8 cellular contexts compared by ENCODE assay signal in the genomic region with DNA sequence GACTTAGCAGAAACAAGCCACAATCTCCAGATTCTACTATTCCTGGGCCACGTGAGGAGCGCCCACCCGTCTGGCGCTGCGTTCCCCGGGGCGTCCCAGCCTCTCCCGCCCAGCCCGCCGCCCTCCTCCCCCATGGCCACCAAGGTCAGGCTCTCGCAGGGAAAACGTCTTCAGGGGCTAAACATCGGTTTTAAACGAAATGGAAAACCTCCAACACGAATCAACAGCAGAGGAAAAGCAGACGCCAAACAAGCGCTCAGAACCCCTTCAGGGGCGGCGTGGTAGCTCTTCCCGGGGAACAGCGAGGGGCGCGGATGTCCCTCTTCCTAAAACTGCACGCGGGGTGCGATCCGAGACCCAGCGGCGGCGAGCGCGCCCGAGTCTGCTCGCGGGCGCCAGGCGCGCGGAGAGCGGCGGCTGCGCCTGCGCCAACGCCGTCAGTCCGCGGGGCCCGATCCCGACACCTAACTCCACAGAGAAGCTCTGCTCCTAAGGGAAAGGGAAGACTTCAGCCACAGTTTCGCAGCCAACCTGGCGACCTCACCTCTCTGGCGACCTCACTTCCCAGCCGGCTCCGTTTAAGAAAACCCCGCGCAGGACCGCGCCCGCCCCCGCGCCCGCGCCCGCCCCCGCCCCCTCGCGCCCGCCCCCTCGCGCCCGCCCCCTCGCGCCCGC. TPM values are rescaled to one million over a fixed set of nuclear protein-coding genes. Genes with fewer than 3 reads are reported as not detected.
DNase-seq lines count a peak whose midpoint lies in the region; ATAC-seq and TF ChIP-seq lines count a peak whose summit lies in the region.

No MANE protein-coding gene starts in this region.

- H3K36me3 ChIP-seq in SJCRH30 (peaks cover 8% of the 10 kb centered on the region), cardiac muscle cell (peaks cover 6% of the 10 kb centered on the region), ovary (no peaks in the 10 kb centered on the region), urinary bladder (ENCODE audit: insufficient read depth) (no peaks in the 10 kb centered on the region)

- no peaks in the 10 kb centered on the region for H3K27me3 Mint-ChIP-seq in activated naive CD8-positive, alpha-beta T cell treated with anti-CD3 and anti-CD28 coated beads, Interleukin-2, amount 10 ng/mL, durations not matched to agents 7 days and 5 days

- peak; percentile 73 for ATAC-seq in activated naive CD8-positive, alpha-beta T cell treated with anti-CD3 and anti-CD28 coated beads, Interleukin-2, amount 10 ng/mL, durations not matched to agents 7 days and 5 days (ENCODE audit: low read depth)

- WGBS in ovary, 3 donors, result 0 to 2% (median 1%) methylated on average over 57 to 73 of the region's 74 CpGs
- WGBS in urinary bladder, result under 1% methylated on average over 64 of the region's 74 CpGs

- no peaks in the 10 kb centered on the region for H3K9me3 Mint-ChIP-seq in activated naive CD8-positive, alpha-beta T cell treated with anti-CD3 and anti-CD28 coated beads, Interleukin-2, amount 10 ng/mL, durations not matched to agents 7 days and 5 days

- H3K27me3 ChIP-seq in SJCRH30, result no peaks in the 10 kb centered on the region
- H3K27me3 ChIP-seq in cardiac muscle cell, result no peaks in the 10 kb centered on the region
- H3K27me3 ChIP-seq in ovary, result no peaks in the 10 kb centered on the region

- intact Hi-C loops in ovary (cut with DNase I), result loop anchor here in 2 of 4 donors (5.0 kb wide), 2 partner anchors 40 to 180 kb away; a partner anchor contains a TSS

- H3K4me3 ChIP-seq in SJCRH30, result peak overlapping the region; percentile 90
- peak overlapping the region; percentile 86 for H3K4me3 ChIP-seq in cardiac muscle cell
- H3K4me3 ChIP-seq in ovary, result peak overlapping the region; percentile 97
- peak overlapping the region; percentile 99 for H3K4me3 ChIP-seq in urinary bladder (ENCODE audit: low read depth, low read length)

- POLR2A ChIA-PET in activated naive CD8-positive, alpha-beta T cell treated with anti-CD3 and anti-CD28 coated beads, Interleukin-2, amount 10 ng/mL, durations not matched to agents 7 days and 5 days (lab: Charles Lee), result interaction anchor here (0.8 to 3.3 kb wide), 7 partner anchors 9 to 600 kb away, joined by 3 to 32 read pairs (median 3); a partner anchor contains a TSS

- TF ChIP-seq EP300 in ovary (IDR thresholded peaks at IDR 0.05), result no peak

- DNase-seq in GDM1 (lab: John Stamatoyannopoulos, UW) (peak; percentile 74), GOT3 (lab: John Stamatoyannopoulos, UW) (peak; percentile 29), Kasumi-1 (lab: John Stamatoyannopoulos, UW) (peak; percentile 71 to 85), SJCRH30 (peak; percentile 81 to 90), cardiac muscle cell (ENCODE audit: low read depth in 1 of 2, low spot score in 1 of 2) (peak; percentile 70 to 85), ovary (peak; percentile 59 to 84 (median 74))
- DNase-seq in activated naive CD8-positive, alpha-beta T cell treated with anti-CD3 and anti-CD28 coated beads, Interleukin-2, amount 10 ng/mL, durations not matched to agents 7 days and 5 days, result peak; percentile 83

- H3K27ac Mint-ChIP-seq in activated naive CD8-positive, alpha-beta T cell treated with anti-CD3 and anti-CD28 coated beads, Interleukin-2, amount 10 ng/mL, durations not matched to agents 7 days and 5 days, result peak overlapping the region; percentile 92

- H3K9me3 ChIP-seq in SJCRH30 (replicated peaks), result no peaks in the 10 kb centered on the region
- H3K9me3 ChIP-seq in cardiac muscle cell (ENCODE audit: low read depth), result no peaks in the 10 kb centered on the region
- H3K9me3 ChIP-seq in ovary, result no peaks in the 10 kb centered on the region

- H3K4me3 Mint-ChIP-seq in activated naive CD8-positive, alpha-beta T cell treated with anti-CD3 and anti-CD28 coated beads, Interleukin-2, amount 10 ng/mL, durations not matched to agents 7 days and 5 days, result peak overlapping the region; percentile 96

- peaks cover 15% of the 10 kb centered on the region for H3K4me1 Mint-ChIP-seq in activated naive CD8-positive, alpha-beta T cell treated with anti-CD3 and anti-CD28 coated beads, Interleukin-2, amount 10 ng/mL, durations not matched to agents 7 days and 5 days

- peaks cover 7% of the 10 kb centered on the region for H3K36me3 Mint-ChIP-seq in activated naive CD8-positive, alpha-beta T cell treated with anti-CD3 and anti-CD28 coated beads, Interleukin-2, amount 10 ng/mL, durations not matched to agents 7 days and 5 days

- peak overlapping the region; percentile 87 for H3K27ac ChIP-seq in SJCRH30
- H3K27ac ChIP-seq in cardiac muscle cell, result peak overlapping the region; percentile 85
- H3K27ac ChIP-seq in ovary, result peak overlapping the region; percentile 62 to 86
- H3K27ac ChIP-seq in urinary bladder (ENCODE audit: low read depth), result peak overlapping the region; percentile 85

- no peaks in the 10 kb centered on the region for H3K4me1 ChIP-seq in SJCRH30
- no peaks in the 10 kb centered on the region for H3K4me1 ChIP-seq in cardiac muscle cell (ENCODE audit: low read depth)
- H3K4me1 ChIP-seq in ovary (ENCODE audit: insufficient read depth), result peaks cover 1% of the 10 kb centered on the region
- no peaks in the 10 kb centered on the region for H3K4me1 ChIP-seq in urinary bladder (ENCODE audit: insufficient read depth)

- no peak for TF ChIP-seq CTCF in cardiac muscle cell (IDR thresholded peaks at IDR 0.05; ENCODE audit: low read depth, low read length)
- no peak for TF ChIP-seq CTCF in ovary (IDR thresholded peaks at IDR 0.05)

- no peak for TF ChIP-seq POLR2A in ovary (IDR thresholded peaks at IDR 0.05)

RNA-seq across cellular contexts. Expression of gene COG1, which starts 0.5 kb away (rescaled TPM):
- 24.6 and 35.3 TPM in 2 replicates for total RNA-seq in SJCRH30 (2014; rRNA removed; shearing (Covaris generic))
- total RNA-seq in activated naive CD8-positive, alpha-beta T cell treated with anti-CD3 and anti-CD28 coated beads, Interleukin-2, amount 10 ng/mL, durations not matched to agents 7 days and 5 days, result 10 to 100 TPM; 51.8 to 53.7 TPM
- total RNA-seq in cardiac muscle cell, result 22.1 and 37.9 TPM in 2 replicates
- 42.4 and 61.2 TPM in 2 replicates for polyA plus RNA-seq in cardiac muscle cell
- total RNA-seq in ovary, result 10 to 100 TPM; 25.0 to 59.1 (median 48.4) TPM
- polyA plus RNA-seq in ovary, result 10 to 100 TPM; 22.0 to 54.2 TPM
- 19.1 TPM for total RNA-seq in urinary bladder
- 27.0 TPM for polyA plus RNA-seq in urinary bladder

RNA-seq across cellular contexts. Expression of gene SSTR2, which starts 27.5 kb away (rescaled TPM):
- total RNA-seq in SJCRH30 (2014; rRNA removed; shearing (Covaris generic)), result 0.05 and 0.08 TPM in 2 replicates
- total RNA-seq in activated naive CD8-positive, alpha-beta T cell treated with anti-CD3 and anti-CD28 coated beads, Interleukin-2, amount 10 ng/mL, durations not matched to agents 7 days and 5 days, result not detected
- total RNA-seq in cardiac muscle cell, result 0.12 and 0.18 TPM in 2 replicates
- polyA plus RNA-seq in cardiac muscle cell, result 0.20 and 0.27 TPM in 2 replicates
- total RNA-seq in ovary, result 1 to 10 TPM in 1 of 7 donors, under 1 TPM in 6; under 0.01 to 1.3 (median 0.17) TPM
- polyA plus RNA-seq in ovary, result under 1 TPM; 0.16 to 0.87 TPM
- 1.3 TPM for total RNA-seq in urinary bladder
- polyA plus RNA-seq in urinary bladder, result 0.56 TPM

Comparison
In these comparisons a context has a peak if more than half of its experiments do, and no peak if none do; other contexts are left out.
1. Peak in every context shown above with its lines: DNase-seq, ATAC-seq, H3K4me3 ChIP-seq and H3K27ac ChIP-seq.
2. DNase-seq: peak in every context shown above with its lines; median percentile 86 in SJCRH30; 83 in activated naive CD8-positive, alpha-beta T cell treated with anti-CD3 and anti-CD28 coated beads, Interleukin-2, amount 10 ng/mL, durations not matched to agents 7 days and 5 days; 78 in Kasumi-1; 78 in cardiac muscle cell; 74 in GDM1; 74 in ovary; 29 in GOT3.